ENCODE assay signal across 27 cellular contexts in the genomic region with DNA sequence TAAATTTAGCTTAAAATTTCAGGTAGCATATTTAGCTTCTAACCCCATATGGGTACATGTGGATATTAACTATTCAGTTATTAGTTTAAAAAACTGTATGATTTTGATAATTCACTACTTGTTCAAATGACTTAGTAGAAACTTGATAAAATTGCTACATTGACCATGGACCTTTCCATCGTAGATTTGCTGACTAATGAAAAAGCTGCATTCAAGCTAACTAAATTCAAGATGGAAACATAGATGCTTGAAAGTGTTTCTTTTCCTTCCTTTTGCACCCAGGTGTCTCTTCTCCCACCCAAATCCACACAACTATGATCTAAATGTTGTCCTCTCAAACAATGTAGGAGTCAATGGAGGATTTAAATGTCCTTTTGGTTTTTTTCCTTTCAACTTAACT.
"Had no signal": no experiment of that assay in that cellular context is flagged by ENCODE, and none has a peak within 500 bp of the region (broad histone marks: within the 10 kb centered on the region; RNA-seq: fewer than 3 reads in every experiment).

No MANE protein-coding gene starts in this region.

- H3K4me2 ChIP-seq: neural progenitor cell, smooth muscle cell had no signal

- DNase-seq: naive thymus-derived CD4-positive, alpha-beta T cell; natural killer cell; occipital lobe; pancreas; psoas muscle; right cardiac atrium; spleen; stimulated activated CD4-positive, alpha-beta T cell treated with anti-CD3 and anti-CD28 coated beads, Interleukin-12 subunit alpha, Interleukin-12 subunit beta, amount 100 ng/mL, for 4 hours; stimulated activated CD4-positive, alpha-beta T cell treated with anti-CD3 and anti-CD28 coated beads, Interleukin-1b, Interleukin-23, amount 100 ng/mL, for 48 hours; stimulated activated CD4-positive, alpha-beta T cell treated with anti-CD3 and anti-CD28 coated beads, Interleukin-4, amount 100 ng/mL, for 1 hour; stimulated activated CD4-positive, alpha-beta T cell treated with anti-CD3 and anti-CD28 coated beads, Interleukin-4, amount 100 ng/mL, for 4 hours; stimulated activated CD8-positive, alpha-beta memory T cell treated with anti-CD3 and anti-CD28 coated beads, Interleukin-4, amount 100 ng/mL, for 48 hours; stimulated activated naive CD4-positive, alpha-beta T cell; stimulated activated naive CD8-positive, alpha-beta T cell treated with anti-CD3 and anti-CD28 coated beads, Interleukin-15, amount 100 ng/mL, for 72 hours; stimulated activated naive CD8-positive, alpha-beta T cell treated with anti-CD3 and anti-CD28 coated beads, Interleukin-15, Interleukin-2, amounts not matched to agents 100 U/mL and 50 U/mL, for 24 hours; substantia nigra; testis; tibial artery; transverse colon; upper lobe of right lung; uterus had no signal

- H3K4me3 ChIP-seq: neural progenitor cell, pancreas, psoas muscle, skin epidermis, smooth muscle cell, spleen, suprapubic skin, testis, tibial artery, transverse colon, upper lobe of right lung, uterus had no signal

- H3K9me3 ChIP-seq: pancreas, psoas muscle, suprapubic skin, testis, tibial artery, transverse colon, upper lobe of right lung, uterus had no signal

- H3K9ac ChIP-seq: neural progenitor cell had no signal

- FAIRE-seq: pancreas had no signal

- H3K4me1 ChIP-seq: neural progenitor cell, pancreas, psoas muscle, spleen, suprapubic skin, testis, tibial artery, transverse colon, upper lobe of right lung, uterus had no signal

- H3K27ac ChIP-seq: neural progenitor cell, pancreas, psoas muscle, skin epidermis, spleen, suprapubic skin, testis, tibial artery, transverse colon, upper lobe of right lung, uterus had no signal

- H2AFZ ChIP-seq: neural progenitor cell had no signal

- H3K27me3 ChIP-seq: neural progenitor cell, pancreas, spleen, suprapubic skin, testis, tibial artery, transverse colon, upper lobe of right lung, uterus had no signal

- ATAC-seq: naive thymus-derived CD4-positive, alpha-beta T cell; natural killer cell; pancreas; psoas muscle; right cardiac atrium; sciatic nerve; stimulated activated memory B cell treated with anti-CD40 and anti-IgM and Interleukin-4, amounts not matched to agents 10 μg/mL and 1 μg/mL and 100 μg/mL, for 72 hours; stimulated activated naive CD8-positive, alpha-beta T cell treated with anti-CD3 and anti-CD28 coated beads, Interleukin-15, amount 100 ng/mL, for 72 hours; stimulated activated naive CD8-positive, alpha-beta T cell treated with anti-CD3 and anti-CD28 coated beads, Interleukin-15, Interleukin-2, amounts not matched to agents 100 U/mL and 50 U/mL, for 24 hours; upper lobe of right lung had no signal

- H3K36me3 ChIP-seq: neural progenitor cell, pancreas, spleen, suprapubic skin, tibial artery, transverse colon, upper lobe of right lung, uterus had no signal
